11 cellular contexts compared by ENCODE assay signal in genomic region chr17:40547785-40548478, GRCh38. TPM values are rescaled to one million over a fixed set of nuclear protein-coding genes. Genes with fewer than 3 reads are reported as not detected.
DNase-seq lines count a peak whose midpoint lies in the region; ATAC-seq and TF ChIP-seq lines count a peak whose summit lies in the region.
"Had no signal": no experiment of that assay in that cellular context is flagged by ENCODE, and none has a peak within 500 bp of the region (broad histone marks: within the 10 kb centered on the region; RNA-seq: fewer than 3 reads in every experiment).

No MANE protein-coding gene starts in this region.

- peak overlapping the region; percentile 91 for H3K27ac Mint-ChIP-seq in stimulated activated naive CD8-positive, alpha-beta T cell treated with anti-CD3 and anti-CD28 coated beads, Interleukin-15, Interleukin-2, amounts not matched to agents 100 ng/mL and 50 ng/mL, for 24 hours
- H3K27ac Mint-ChIP-seq in naive thymus-derived CD4-positive, alpha-beta T cell = peak overlapping the region; percentile 75 to 100 (median 93)

- H3K4me3 ChIP-seq in breast epithelium (no peak overlapping the region), vagina (no peak overlapping the region)
- no peak overlapping the region for H3K4me3 ChIP-seq in naive thymus-derived CD4-positive, alpha-beta T cell (ENCODE audit: low read length)
- H3K4me3 ChIP-seq: mucosa of descending colon had no signal

- H3K4me1 ChIP-seq in breast epithelium = peaks cover 45 to 54% of the 10 kb centered on the region in 2 donors
- H3K4me1 ChIP-seq in naive thymus-derived CD4-positive, alpha-beta T cell (ENCODE audit: control insufficient read depth in 2 of 2, insufficient read depth in 2 of 2, low read length in 2 of 2) = peaks cover 51 to 81% of the 10 kb centered on the region in 2 donors
- peaks cover 72% of the 10 kb centered on the region for H3K4me1 ChIP-seq in vagina

- no peaks in the 10 kb centered on the region for H3K9me3 Mint-ChIP-seq in stimulated activated naive CD8-positive, alpha-beta T cell treated with anti-CD3 and anti-CD28 coated beads, Interleukin-15, Interleukin-2, amounts not matched to agents 100 ng/mL and 50 ng/mL, for 24 hours
- H3K9me3 Mint-ChIP-seq in naive thymus-derived CD4-positive, alpha-beta T cell = peaks cover 0 to 10% (median 0%) of the 10 kb centered on the region in 11 donors

- H3K27ac ChIP-seq in breast epithelium (peak overlapping the region; percentile 97), vagina (peak overlapping the region; percentile 88)
- peak overlapping the region; percentile 63 for H3K27ac ChIP-seq in naive thymus-derived CD4-positive, alpha-beta T cell (ENCODE audit: low read depth, low read length)
- H3K27ac ChIP-seq: HL-60 had no signal

- no peaks in the 10 kb centered on the region for H3K27me3 ChIP-seq in breast epithelium
- H3K27me3 ChIP-seq in naive thymus-derived CD4-positive, alpha-beta T cell (ENCODE audit: control insufficient read depth in 2 of 2, insufficient read depth in 2 of 2, low read length in 2 of 2) = no peaks in the 10 kb centered on the region
- no peaks in the 10 kb centered on the region for H3K27me3 ChIP-seq in vagina

- CTCF ChIA-PET in naive thymus-derived CD4-positive, alpha-beta T cell (lab: Charles Lee) = interaction anchor here (0.6 to 8.3 kb wide), 11 partner anchors 9 to 1118 kb away, joined by 3 to 67 read pairs (median 4); partner anchors contain the start of gene CCR7

- no peak for TF ChIP-seq POLR2A in breast epithelium (IDR thresholded peaks at IDR 0.05)
- no peak for TF ChIP-seq POLR2A in vagina (IDR thresholded peaks at IDR 0.05)

- POLR2A ChIA-PET in naive thymus-derived CD4-positive, alpha-beta T cell (lab: Charles Lee) = interaction anchor here (0.5 to 45.4 kb wide), 21 partner anchors 0 to 543 kb away, joined by 3 to 2132 read pairs (median 5); partner anchors contain the start of genes CCR7 and SMARCE1

- no peak for DNase-seq in stimulated activated naive CD8-positive, alpha-beta T cell treated with anti-CD3 and anti-CD28 coated beads, Interleukin-15, Interleukin-2, amounts not matched to agents 100 U/mL and 50 U/mL, for 24 hours
- DNase-seq in breast epithelium (ENCODE audit: low spot score in 2 of 2) = no peak
- no peak for DNase-seq in naive thymus-derived CD4-positive, alpha-beta T cell
- DNase-seq in vagina (ENCODE audit: extremely low spot score in 2 of 2) = no peak
- DNase-seq in OCI-M2 (lab: John Stamatoyannopoulos, UW; ENCODE audit: unreplicated experiment) = no peak
- DNase-seq in GM19238 (ENCODE audit: insufficient read length, low spot score) = no peak
- DNase-seq in HuH-7.5 (ENCODE audit: low spot score) = no peak
- DNase-seq: Calu3 had no signal

- H3K36me3 Mint-ChIP-seq in stimulated activated naive CD8-positive, alpha-beta T cell treated with anti-CD3 and anti-CD28 coated beads, Interleukin-15, Interleukin-2, amounts not matched to agents 100 ng/mL and 50 ng/mL, for 24 hours (ENCODE audit: low read depth) = peaks cover 19% of the 10 kb centered on the region
- H3K36me3 Mint-ChIP-seq in naive thymus-derived CD4-positive, alpha-beta T cell = peaks cover 0 to 20% (median 6%) of the 10 kb centered on the region in 5 donors

- ATAC-seq in stimulated activated naive CD8-positive, alpha-beta T cell treated with anti-CD3 and anti-CD28 coated beads, Interleukin-15, Interleukin-2, amounts not matched to agents 100 U/mL and 50 U/mL, for 24 hours = no peak
- ATAC-seq in naive thymus-derived CD4-positive, alpha-beta T cell = peak; percentile 4

- H3K27me3 Mint-ChIP-seq in stimulated activated naive CD8-positive, alpha-beta T cell treated with anti-CD3 and anti-CD28 coated beads, Interleukin-15, Interleukin-2, amounts not matched to agents 100 ng/mL and 50 ng/mL, for 24 hours = no peaks in the 10 kb centered on the region
- no peaks in the 10 kb centered on the region for H3K27me3 Mint-ChIP-seq in naive thymus-derived CD4-positive, alpha-beta T cell

- H3K4me1 Mint-ChIP-seq in stimulated activated naive CD8-positive, alpha-beta T cell treated with anti-CD3 and anti-CD28 coated beads, Interleukin-15, Interleukin-2, amounts not matched to agents 100 ng/mL and 50 ng/mL, for 24 hours (ENCODE audit: low read depth) = peaks cover 91% of the 10 kb centered on the region
- H3K4me1 Mint-ChIP-seq in naive thymus-derived CD4-positive, alpha-beta T cell = peaks cover 46 to 94% (median 89%) of the 10 kb centered on the region in 7 donors

- no peaks in the 10 kb centered on the region for H3K36me3 ChIP-seq in breast epithelium
- peaks cover 0 to 7% (median 0%) of the 10 kb centered on the region in 3 experiments for H3K36me3 ChIP-seq in naive thymus-derived CD4-positive, alpha-beta T cell (ENCODE audit: control insufficient read depth in 2 of 3, insufficient read depth in 3 of 3, low read length in 3 of 3)
- no peaks in the 10 kb centered on the region for H3K36me3 ChIP-seq in vagina

- intact Hi-C loops in breast epithelium (cut with DNase I; ENCODE audit: low total_unique reads) (no loop called here), vagina (cut with DNase I) (no loop called here)
- intact Hi-C loops in naive thymus-derived CD4-positive, alpha-beta T cell (cut with micrococcal nuclease) = loop anchor here in 1 of 2 donors (1.0 to 5.0 kb wide), 4 partner anchors 8 to 226 kb away; no protein-coding TSS in a partner anchor

- TF ChIP-seq CTCF in breast epithelium (IDR thresholded peaks at IDR 0.05) (no peak), vagina (IDR thresholded peaks at IDR 0.05) (no peak)

- H3K4me3 Mint-ChIP-seq in stimulated activated naive CD8-positive, alpha-beta T cell treated with anti-CD3 and anti-CD28 coated beads, Interleukin-15, Interleukin-2, amounts not matched to agents 100 ng/mL and 50 ng/mL, for 24 hours = peak overlapping the region; percentile 23
- peak overlapping the region; percentile 33 to 99 (median 64) for H3K4me3 Mint-ChIP-seq in naive thymus-derived CD4-positive, alpha-beta T cell

- H3K9me3 ChIP-seq in breast epithelium (no peaks in the 10 kb centered on the region), vagina (no peaks in the 10 kb centered on the region)
- no peaks in the 10 kb centered on the region for H3K9me3 ChIP-seq in naive thymus-derived CD4-positive, alpha-beta T cell (ENCODE audit: control insufficient read depth in 2 of 3, low read length in 3 of 3)
- H3K9me3 ChIP-seq: mucosa of descending colon had no signal

RNA-seq across cellular contexts. Expression of gene CCR7, which starts 17.3 kb away (rescaled TPM):
- total RNA-seq in breast epithelium (1 to 10 TPM in 1 of 3 donors, under 1 TPM in 2; 0.16 to 1.0 (median 0.33) TPM), vagina (not detected)
- 100 to 1,000 TPM; 153 to 675 (median 262) TPM for total RNA-seq in naive thymus-derived CD4-positive, alpha-beta T cell
- 1,000 to 10,000 TPM; 1,350 to 2,301 TPM for polyA plus RNA-seq in naive thymus-derived CD4-positive, alpha-beta T cell
- total RNA-seq: Calu3 had no signal

RNA-seq across cellular contexts. Expression of gene TNS4, which starts 46.5 kb away (rescaled TPM):
- total RNA-seq in breast epithelium = 10 to 100 TPM in 2 of 3 donors, not detected in 1; 30.5 to 52.2 TPM
- total RNA-seq in naive thymus-derived CD4-positive, alpha-beta T cell = 10 to 100 TPM in 1 of 5 experiments, 1 to 10 TPM in 2, not detected in 2; 1.2 to 10.3 (median 1.3) TPM
- not detected for polyA plus RNA-seq in naive thymus-derived CD4-positive, alpha-beta T cell
- total RNA-seq in vagina = 296 TPM

Comparison
In these comparisons a context has a peak if more than half of its experiments do, and no peak if none do; other contexts are left out.
1. RNA of gene CCR7, which starts 17.3 kb away (total RNA-seq): 153 to 675 TPM in naive thymus-derived CD4-positive, alpha-beta T cell; 0.16 to 1.0 TPM in breast epithelium and not detected in vagina (single experiment); every median in the first group is over 10 times any median in the second.
2. Peak in every context shown above with its lines, with median percentiles within 50 percentile points of each other: H3K27ac ChIP-seq.